In genomic region chr3:182212479-182213076, GRCh38 we compare ENCODE assay signal across 10 cellular contexts.
DNase-seq lines count a peak whose midpoint lies in the region; ATAC-seq and TF ChIP-seq lines count a peak whose summit lies in the region.
"Had no signal": no experiment of that assay in that cellular context is flagged by ENCODE, and none has a peak within 500 bp of the region (broad histone marks: within the 10 kb centered on the region; RNA-seq: fewer than 3 reads in every experiment).

No MANE protein-coding gene starts in this region.

- H3K36me3 ChIP-seq in liver (ENCODE audit: control insufficient read depth in 4 of 4, insufficient read depth in 3 of 4, low read depth in 1 of 4, low read length in 3 of 4), result no peaks in the 10 kb centered on the region

- 26% methylated on average over 4 of the region's 4 CpGs for WGBS in liver

- no peaks in the 10 kb centered on the region for H3K36me3 Mint-ChIP-seq in activated CD8-positive, alpha-beta memory T cell treated with anti-CD3 and anti-CD28 coated beads, Interleukin-2, amount 10 ng/mL, durations not matched to agents 7 days and 5 days
- H3K36me3 Mint-ChIP-seq: memory B cell had no signal

- H3K9ac ChIP-seq in liver (ENCODE audit: low read depth in 1 of 2, low read length in 2 of 2), result no peak overlapping the region

- H3K4me3 ChIP-seq in astrocyte of the cerebellum (ENCODE audit: low read depth, low read length), result no peak overlapping the region
- no peak overlapping the region for H3K4me3 ChIP-seq in liver (ENCODE audit: low read depth in 1 of 3, low read length in 3 of 3)

- DNase-seq in DMS53 (lab: John Stamatoyannopoulos, UW), result peak; percentile 98
- DNase-seq in NCI-H2081 treated with DMSO at 0.1 percent for 48 hours (lab: John Stamatoyannopoulos, UW), result peak; percentile 97
- DNase-seq in astrocyte of the cerebellum (ENCODE audit: low read depth), result peak; percentile 98
- no peak for DNase-seq in GM13977 (ENCODE audit: low spot score)
- no peak for DNase-seq in activated CD8-positive, alpha-beta memory T cell treated with anti-CD3 and anti-CD28 coated beads, Interleukin-2, amount 10 ng/mL, durations not matched to agents 7 days and 5 days

- H3K4me3 Mint-ChIP-seq in activated CD8-positive, alpha-beta memory T cell treated with anti-CD3 and anti-CD28 coated beads, Interleukin-2, amount 10 ng/mL, durations not matched to agents 7 days and 5 days, result no peak overlapping the region
- H3K4me3 Mint-ChIP-seq: memory B cell; stimulated activated naive CD8-positive, alpha-beta T cell treated with anti-CD3 and anti-CD28 coated beads, Interleukin-15, Interleukin-2, amounts not matched to agents 100 ng/mL and 50 ng/mL, for 24 hours had no signal

- no peak overlapping the region for H3K27ac ChIP-seq in liver (ENCODE audit: low read depth in 1 of 2, low read length in 2 of 2)

- H3K9me3 ChIP-seq in liver (ENCODE audit: control insufficient read depth in 4 of 4, low read length in 3 of 4), result no peaks in the 10 kb centered on the region

- no peak overlapping the region for H3K27ac Mint-ChIP-seq in activated CD8-positive, alpha-beta memory T cell treated with anti-CD3 and anti-CD28 coated beads, Interleukin-2, amount 10 ng/mL, durations not matched to agents 7 days and 5 days
- H3K27ac Mint-ChIP-seq: memory B cell; stimulated activated naive CD8-positive, alpha-beta T cell treated with anti-CD3 and anti-CD28 coated beads, Interleukin-15, Interleukin-2, amounts not matched to agents 100 ng/mL and 50 ng/mL, for 24 hours had no signal

- CTCF ChIA-PET in activated CD8-positive, alpha-beta memory T cell treated with anti-CD3 and anti-CD28 coated beads, Interleukin-2, amount 10 ng/mL, durations not matched to agents 7 days and 5 days (lab: Charles Lee), result no interaction called here

- ATAC-seq in GM21786 (IDR thresholded peaks at IDR 0.05; ENCODE audit: unreplicated experiment), result no peak
- ATAC-seq in activated CD8-positive, alpha-beta memory T cell treated with anti-CD3 and anti-CD28 coated beads, Interleukin-2, amount 10 ng/mL, durations not matched to agents 7 days and 5 days, result no peak
- no peak for ATAC-seq in HG02678 (IDR thresholded peaks at IDR 0.05; ENCODE audit: unreplicated experiment)

- no peaks in the 10 kb centered on the region for H3K4me1 ChIP-seq in liver (ENCODE audit: control insufficient read depth in 4 of 4, insufficient read depth in 4 of 4, low read length in 3 of 4)

- in situ Hi-C loops in astrocyte of the cerebellum (cut with HindIII; ENCODE audit: low sequenced_read_pairs), result no loop called here
- in situ Hi-C loops in GM13977 (cut with MboI; ENCODE audit: low pct_unique_long_range_greater_than_20kb, low sequenced_read_pairs, unreplicated experiment), result no loop called here

- H3K27me3 ChIP-seq in liver (ENCODE audit: control insufficient read depth in 4 of 4, insufficient read depth in 4 of 4, low read length in 3 of 4), result peaks cover 0 to 6% (median 0%) of the 10 kb centered on the region in 4 donors

- TF ChIP-seq CTCF in astrocyte of the cerebellum (IDR thresholded peaks at IDR 0.05; ENCODE audit: low read depth, low read length, missing control alignments), result no peak
- no peak for TF ChIP-seq CTCF in liver (IDR thresholded peaks at IDR 0.05; ENCODE audit: low read depth, low read length, missing input control)
- no peak for TF ChIP-seq CTCF in GM13977 (IDR thresholded peaks at IDR 0.05; ENCODE audit: extremely low read depth, insufficient read depth, missing control alignments)

- no peak for TF ChIP-seq RAD21 in liver (IDR thresholded peaks at IDR 0.05)

- H3K9me3 Mint-ChIP-seq in activated CD8-positive, alpha-beta memory T cell treated with anti-CD3 and anti-CD28 coated beads, Interleukin-2, amount 10 ng/mL, durations not matched to agents 7 days and 5 days (ENCODE audit: low read depth), result no peaks in the 10 kb centered on the region
- H3K9me3 Mint-ChIP-seq: memory B cell; stimulated activated naive CD8-positive, alpha-beta T cell treated with anti-CD3 and anti-CD28 coated beads, Interleukin-15, Interleukin-2, amounts not matched to agents 100 ng/mL and 50 ng/mL, for 24 hours had no signal

- no peaks in the 10 kb centered on the region for H3K4me1 Mint-ChIP-seq in activated CD8-positive, alpha-beta memory T cell treated with anti-CD3 and anti-CD28 coated beads, Interleukin-2, amount 10 ng/mL, durations not matched to agents 7 days and 5 days
- H3K4me1 Mint-ChIP-seq: memory B cell had no signal

- no peaks in the 10 kb centered on the region for H3K27me3 Mint-ChIP-seq in activated CD8-positive, alpha-beta memory T cell treated with anti-CD3 and anti-CD28 coated beads, Interleukin-2, amount 10 ng/mL, durations not matched to agents 7 days and 5 days
- H3K27me3 Mint-ChIP-seq: memory B cell; stimulated activated naive CD8-positive, alpha-beta T cell treated with anti-CD3 and anti-CD28 coated beads, Interleukin-15, Interleukin-2, amounts not matched to agents 100 ng/mL and 50 ng/mL, for 24 hours had no signal

TF ChIP-seq in liver, 16 proteins besides CTCF, POLR2A, EP300 and RAD21:
- TF ChIP-seq FOXA1 (IDR thresholded peaks at IDR 0.05) (no peak), JUND (IDR thresholded peaks at IDR 0.05) (peak; percentile 18 to 61)
TF ChIP-seq in liver: peak in this region for 1.

Comparison
In these comparisons a context has a peak if more than half of its experiments do, and no peak if none do; other contexts are left out.
1. DNase-seq: peak in DMS53 (single experiment), NCI-H2081 treated with DMSO at 0.1 percent for 48 hours (single experiment) and astrocyte of the cerebellum (single experiment); none in GM13977 (single experiment) and activated CD8-positive, alpha-beta memory T cell treated with anti-CD3 and anti-CD28 coated beads, Interleukin-2, amount 10 ng/mL, durations not matched to agents 7 days and 5 days (single experiment).